Comparison of ENCODE assay signal across 1 cellular context in the genomic region with DNA sequence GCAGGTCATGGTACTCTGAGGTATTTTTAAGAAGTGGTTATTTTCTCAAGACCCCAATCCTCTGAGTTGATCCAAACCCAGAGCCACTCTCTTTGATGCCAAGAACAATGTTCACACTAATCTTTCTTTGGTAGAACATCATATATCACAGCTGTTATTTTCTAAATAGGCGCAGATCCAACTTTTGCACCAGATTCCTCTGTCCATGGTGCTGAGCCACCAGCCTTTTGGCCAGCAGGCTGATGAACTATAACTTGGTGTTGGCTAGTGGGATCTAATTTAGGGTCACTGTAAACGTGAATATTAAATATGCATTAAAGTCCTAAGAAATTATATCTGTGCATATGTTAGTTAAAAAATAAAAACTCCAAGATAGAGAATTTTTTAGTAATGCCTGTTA.
TF ChIP-seq lines count a peak whose summit lies in the region.

No MANE protein-coding gene starts in this region.

TF ChIP-seq in SK-N-SH, 30 proteins besides CTCF, POLR2A, EP300 and RAD21 (continued from another document):
- TF ChIP-seq, protein P1, sequence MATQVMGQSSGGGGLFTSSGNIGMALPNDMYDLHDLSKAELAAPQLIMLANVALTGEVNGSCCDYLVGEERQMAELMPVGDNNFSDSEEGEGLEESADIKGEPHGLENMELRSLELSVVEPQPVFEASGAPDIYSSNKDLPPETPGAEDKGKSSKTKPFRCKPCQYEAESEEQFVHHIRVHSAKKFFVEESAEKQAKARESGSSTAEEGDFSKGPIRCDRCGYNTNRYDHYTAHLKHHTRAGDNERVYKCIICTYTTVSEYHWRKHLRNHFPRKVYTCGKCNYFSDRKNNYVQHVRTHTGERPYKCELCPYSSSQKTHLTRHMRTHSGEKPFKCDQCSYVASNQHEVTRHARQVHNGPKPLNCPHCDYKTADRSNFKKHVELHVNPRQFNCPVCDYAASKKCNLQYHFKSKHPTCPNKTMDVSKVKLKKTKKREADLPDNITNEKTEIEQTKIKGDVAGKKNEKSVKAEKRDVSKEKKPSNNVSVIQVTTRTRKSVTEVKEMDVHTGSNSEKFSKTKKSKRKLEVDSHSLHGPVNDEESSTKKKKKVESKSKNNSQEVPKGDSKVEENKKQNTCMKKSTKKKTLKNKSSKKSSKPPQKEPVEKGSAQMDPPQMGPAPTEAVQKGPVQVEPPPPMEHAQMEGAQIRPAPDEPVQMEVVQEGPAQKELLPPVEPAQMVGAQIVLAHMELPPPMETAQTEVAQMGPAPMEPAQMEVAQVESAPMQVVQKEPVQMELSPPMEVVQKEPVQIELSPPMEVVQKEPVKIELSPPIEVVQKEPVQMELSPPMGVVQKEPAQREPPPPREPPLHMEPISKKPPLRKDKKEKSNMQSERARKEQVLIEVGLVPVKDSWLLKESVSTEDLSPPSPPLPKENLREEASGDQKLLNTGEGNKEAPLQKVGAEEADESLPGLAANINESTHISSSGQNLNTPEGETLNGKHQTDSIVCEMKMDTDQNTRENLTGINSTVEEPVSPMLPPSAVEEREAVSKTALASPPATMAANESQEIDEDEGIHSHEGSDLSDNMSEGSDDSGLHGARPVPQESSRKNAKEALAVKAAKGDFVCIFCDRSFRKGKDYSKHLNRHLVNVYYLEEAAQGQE (IDR thresholded peaks at IDR 0.05; ENCODE audit: low read depth, low read length) = peak; percentile 98
- TF ChIP-seq NFIC (IDR thresholded peaks at IDR 0.05; ENCODE audit: borderline replicate concordance) (peak; percentile 41), EZH2phosphoT487 (IDR thresholded peaks at IDR 0.05; ENCODE audit: borderline replicate concordance, low read depth) (no peak), TCF12 (IDR thresholded peaks at IDR 0.05) (no peak)
- TF ChIP-seq, protein P2, sequence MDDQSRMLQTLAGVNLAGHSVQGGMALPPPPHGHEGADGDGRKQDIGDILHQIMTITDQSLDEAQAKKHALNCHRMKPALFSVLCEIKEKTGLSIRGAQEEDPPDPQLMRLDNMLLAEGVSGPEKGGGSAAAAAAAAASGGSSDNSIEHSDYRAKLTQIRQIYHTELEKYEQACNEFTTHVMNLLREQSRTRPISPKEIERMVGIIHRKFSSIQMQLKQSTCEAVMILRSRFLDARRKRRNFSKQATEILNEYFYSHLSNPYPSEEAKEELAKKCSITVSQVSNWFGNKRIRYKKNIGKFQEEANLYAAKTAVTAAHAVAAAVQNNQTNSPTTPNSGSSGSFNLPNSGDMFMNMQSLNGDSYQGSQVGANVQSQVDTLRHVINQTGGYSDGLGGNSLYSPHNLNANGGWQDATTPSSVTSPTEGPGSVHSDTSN (IDR thresholded peaks at IDR 0.05) = no peak
- TF ChIP-seq, protein P3, sequence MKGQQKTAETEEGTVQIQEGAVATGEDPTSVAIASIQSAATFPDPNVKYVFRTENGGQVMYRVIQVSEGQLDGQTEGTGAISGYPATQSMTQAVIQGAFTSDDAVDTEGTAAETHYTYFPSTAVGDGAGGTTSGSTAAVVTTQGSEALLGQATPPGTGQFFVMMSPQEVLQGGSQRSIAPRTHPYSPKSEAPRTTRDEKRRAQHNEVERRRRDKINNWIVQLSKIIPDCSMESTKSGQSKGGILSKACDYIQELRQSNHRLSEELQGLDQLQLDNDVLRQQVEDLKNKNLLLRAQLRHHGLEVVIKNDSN (IDR thresholded peaks at IDR 0.05; ENCODE audit: borderline replicate concordance, low read depth) = no peak
